Comparison of ENCODE assay signal across 19 cellular contexts in the genomic region with DNA sequence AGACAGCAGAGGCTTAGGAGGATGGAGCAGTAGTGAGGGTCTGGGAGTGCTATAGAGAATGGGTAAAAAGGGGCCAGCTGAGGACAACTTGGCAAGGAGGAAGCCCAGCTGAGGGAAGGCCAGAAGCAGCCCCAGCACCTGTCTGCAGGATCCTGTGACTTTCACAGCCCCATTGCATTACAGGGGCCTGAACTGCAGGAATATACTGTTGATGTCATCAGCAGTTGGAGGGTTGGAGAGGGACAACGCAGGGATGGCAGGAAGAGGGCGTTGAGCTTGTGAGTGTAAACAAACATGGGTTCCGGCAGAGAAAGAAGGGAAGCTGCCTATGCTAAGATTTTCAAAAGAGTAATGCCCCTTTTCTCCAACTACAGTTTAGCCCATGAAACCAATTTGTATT.
DNase-seq lines count a peak whose midpoint lies in the region; ATAC-seq and TF ChIP-seq lines count a peak whose summit lies in the region.
"Had no signal": no experiment of that assay in that cellular context is flagged by ENCODE, and none has a peak within 500 bp of the region (broad histone marks: within the 10 kb centered on the region; RNA-seq: fewer than 3 reads in every experiment).

No MANE protein-coding gene starts in this region.

- no peak for ATAC-seq in left lung
- no peak for ATAC-seq in upper lobe of left lung (ENCODE audit: low FRiP score in 2 of 2)
- no peak for ATAC-seq in HG03175 (IDR thresholded peaks at IDR 0.05; ENCODE audit: unreplicated experiment)
- no peak for ATAC-seq in GM18867 (IDR thresholded peaks at IDR 0.05; ENCODE audit: unreplicated experiment)
- ATAC-seq: A549, Panc1, Right ventricle myocardium inferior had no signal

- H3K9me3 ChIP-seq in left lung: no peaks in the 10 kb centered on the region
- H3K9me3 ChIP-seq in upper lobe of left lung: no peaks in the 10 kb centered on the region
- H3K9me3 ChIP-seq: A549, MG63 had no signal

- TF ChIP-seq CTCF in left lung (IDR thresholded peaks at IDR 0.05): no peak
- no peak for TF ChIP-seq CTCF in upper lobe of left lung (IDR thresholded peaks at IDR 0.05)

- intact Hi-C loops in left lung (cut with DNase I): no loop called here

- TF ChIP-seq EP300 in upper lobe of left lung (IDR thresholded peaks at IDR 0.05): peak in 2 of 4 donors; percentile 12 to 66

- H3K27ac ChIP-seq in left lung (peak overlapping the region; percentile 20 to 34), upper lobe of left lung (peak overlapping the region; percentile 28 to 73 (median 61))
- H3K27ac ChIP-seq: A549 had no signal

- 63 to 66% methylated on average over 3 of the region's 3 CpGs for WGBS in upper lobe of left lung, 2 donors

- H3K4me1 ChIP-seq in left lung (peaks cover 3 to 27% of the 10 kb centered on the region in 2 donors), upper lobe of left lung (peaks cover 18 to 56% (median 35%) of the 10 kb centered on the region in 4 donors)
- H3K4me1 ChIP-seq: A549 had no signal

- H3K27me3 ChIP-seq in left lung (no peaks in the 10 kb centered on the region), upper lobe of left lung (no peaks in the 10 kb centered on the region)
- H3K27me3 ChIP-seq: MG63 had no signal

- H3K4me3 ChIP-seq in left lung (no peak overlapping the region), upper lobe of left lung (no peak overlapping the region)
- H3K4me3 ChIP-seq: A549, MG63 had no signal

- DNase-seq in NCI-H345 (lab: John Stamatoyannopoulos, UW) (peak; percentile 6), NCI-H345 treated with DMSO at 0.1 percent for 48 hours (lab: John Stamatoyannopoulos, UW; ENCODE audit: unreplicated experiment) (no peak), SHP77 treated with DMSO at 0.1 percent for 48 hours (lab: John Stamatoyannopoulos, UW) (peak; percentile 70), left lung (no peak), upper lobe of left lung (no peak), NAMALWA (ENCODE audit: low spot score) (no peak)
- DNase-seq: CD4-positive, CD25-positive, alpha-beta regulatory T cell; GOT3; HFFc6; MG63; NCI-H1105; NCI-H1694 treated with DMSO at 0.1 percent for 48 hours; NCI-H2227 treated with DMSO at 0.1 percent for 48 hours; NCI-H774 had no signal

- TF ChIP-seq POLR2A in upper lobe of left lung (IDR thresholded peaks at IDR 0.05): no peak

- H3K36me3 ChIP-seq in left lung: no peaks in the 10 kb centered on the region
- H3K36me3 ChIP-seq in upper lobe of left lung: no peaks in the 10 kb centered on the region
- H3K36me3 ChIP-seq: MG63 had no signal

Comparison
In these comparisons a context has a peak if more than half of its experiments do, and no peak if none do; other contexts are left out.
1. DNase-seq: peak in NCI-H345 (single experiment) and SHP77 treated with DMSO at 0.1 percent for 48 hours (single experiment); none in NCI-H345 treated with DMSO at 0.1 percent for 48 hours (single experiment), left lung (0 of 2), upper lobe of left lung (0 of 2) and NAMALWA (single experiment).